ENCODE assay signal across 16 cellular contexts in the genomic region with DNA sequence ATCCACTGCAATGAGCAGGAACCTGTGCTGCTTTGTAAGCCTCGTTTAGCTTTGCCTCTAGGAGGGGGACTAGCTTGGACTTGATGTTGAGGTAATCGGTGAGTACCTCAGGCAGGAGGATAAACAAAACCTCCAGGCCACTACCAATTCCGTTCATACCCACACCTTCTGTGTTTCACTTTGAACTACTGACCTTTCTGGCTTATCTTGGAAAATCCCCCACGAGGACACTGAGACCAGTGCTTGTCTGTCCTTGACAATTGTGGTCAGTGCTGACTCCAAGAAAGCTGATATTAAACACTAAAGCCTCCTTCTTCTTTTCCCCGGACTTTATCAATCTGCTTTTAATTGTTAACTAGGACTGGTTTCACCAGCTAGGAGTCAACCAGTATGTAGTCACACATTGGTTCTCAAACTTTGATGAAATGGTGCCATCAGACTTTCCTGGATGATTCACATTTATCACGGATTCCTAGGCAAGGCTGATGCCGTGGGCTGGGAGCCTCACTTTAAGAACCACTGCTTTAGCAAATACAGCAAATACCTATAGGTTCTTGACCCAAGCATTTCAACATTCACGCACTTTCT. TPM values are rescaled to one million over a fixed set of nuclear protein-coding genes. Genes with fewer than 3 reads are reported as not detected.
DNase-seq lines count a peak whose midpoint lies in the region; ATAC-seq and TF ChIP-seq lines count a peak whose summit lies in the region.
"Had no signal": no experiment of that assay in that cellular context is flagged by ENCODE, and none has a peak within 500 bp of the region (broad histone marks: within the 10 kb centered on the region; RNA-seq: fewer than 3 reads in every experiment).

No MANE protein-coding gene starts in this region.

- no peaks in the 10 kb centered on the region for H3K27me3 Mint-ChIP-seq in nephron (ENCODE audit: low read depth)
- H3K27me3 Mint-ChIP-seq: IgD-negative memory B cell had no signal

- no peak overlapping the region for H3K4me3 ChIP-seq in RWPE2 (ENCODE audit: severe bottlenecking)
- no peak overlapping the region for H3K4me3 ChIP-seq in right atrium auricular region

- H3K9me3 ChIP-seq in RWPE2 (ENCODE audit: severe bottlenecking) = no peaks in the 10 kb centered on the region
- no peaks in the 10 kb centered on the region for H3K9me3 ChIP-seq in right atrium auricular region

- H3K27ac ChIP-seq in RWPE2 (ENCODE audit: poor library complexity, severe bottlenecking) (peak overlapping the region; percentile 29), right atrium auricular region (no peak overlapping the region)
- H3K27ac ChIP-seq: C4-2B, VCaP had no signal

- ATAC-seq in RWPE2 (ENCODE audit: low read depth) = peak; percentile 52; the same call in 2 of the 3 replicates
- ATAC-seq: activated T-helper 17 cell treated with anti-CD3 and anti-CD28 coated beads, Interleukin-2, amount 50 U/mL, for 72 hours had no signal

- no peaks in the 10 kb centered on the region for H3K9me3 Mint-ChIP-seq in nephron
- H3K9me3 Mint-ChIP-seq: activated T-helper 17 cell treated with anti-CD3 and anti-CD28 coated beads, Interleukin-2, amount 50 U/mL, for 72 hours had no signal

- peak overlapping the region in 2 of 3 experiments; percentile 12 to 49 for H3K27ac Mint-ChIP-seq in nephron
- H3K27ac Mint-ChIP-seq: activated T-helper 17 cell treated with anti-CD3 and anti-CD28 coated beads, Interleukin-2, amount 50 U/mL, for 72 hours; IgD-negative memory B cell had no signal

- H3K36me3 ChIP-seq in RWPE2 (ENCODE audit: low read depth) (no peaks in the 10 kb centered on the region), right atrium auricular region (no peaks in the 10 kb centered on the region)

- peaks cover 26% of the 10 kb centered on the region for H3K36me3 Mint-ChIP-seq in nephron (ENCODE audit: low read depth)
- H3K36me3 Mint-ChIP-seq: IgD-negative memory B cell had no signal

- TF ChIP-seq CTCF in RWPE2 (IDR thresholded peaks at IDR 0.05; ENCODE audit: poor library complexity, severe bottlenecking) (no peak), nephron (IDR thresholded peaks at IDR 0.05; ENCODE audit: unreplicated experiment in 3 of 3) (no peak), right atrium auricular region (IDR thresholded peaks at IDR 0.05) (no peak)

- H3K4me3 Mint-ChIP-seq in nephron = no peak overlapping the region
- H3K4me3 Mint-ChIP-seq: activated T-helper 17 cell treated with anti-CD3 and anti-CD28 coated beads, Interleukin-2, amount 50 U/mL, for 72 hours; IgD-negative memory B cell had no signal

- no peaks in the 10 kb centered on the region for H3K27me3 ChIP-seq in RWPE2 (ENCODE audit: insufficient read depth, poor library complexity, severe bottlenecking)
- no peaks in the 10 kb centered on the region for H3K27me3 ChIP-seq in right atrium auricular region

- H3K4me1 Mint-ChIP-seq in nephron = peaks cover 63% of the 10 kb centered on the region
- H3K4me1 Mint-ChIP-seq: activated T-helper 17 cell treated with anti-CD3 and anti-CD28 coated beads, Interleukin-2, amount 50 U/mL, for 72 hours; IgD-negative memory B cell had no signal

- peak; percentile 37 for DNase-seq in ELR (ENCODE audit: low read depth)
- DNase-seq in RWPE2 (ENCODE audit: low spot score) = no peak
- peak; percentile 27 for DNase-seq in fibroblast of peridontal ligament (ENCODE audit: extremely low read depth)
- DNase-seq in SK-N-DZ (ENCODE audit: low spot score) = no peak
- no peak for DNase-seq in NCI-H1048 (lab: John Stamatoyannopoulos, UW)
- DNase-seq in stimulated activated CD4-positive, alpha-beta T cell treated with anti-CD3 and anti-CD28 coated beads, Interleukin-4, amount 100 ng/mL, for 24 hours = no peak
- DNase-seq in right atrium auricular region (ENCODE audit: low spot score) = no peak
- DNase-seq: activated CD8-positive, alpha-beta memory T cell treated with anti-CD3 and anti-CD28 coated beads for 24 hours; HCEC 1CT; NCI-H1105 treated with DMSO at 0.1 percent for 48 hours; NCI-H2227 treated with DMSO at 0.1 percent for 48 hours had no signal

- H3K4me1 ChIP-seq in RWPE2 (ENCODE audit: insufficient read depth, poor library complexity, severe bottlenecking) = no peaks in the 10 kb centered on the region
- no peaks in the 10 kb centered on the region for H3K4me1 ChIP-seq in right atrium auricular region

RNA-seq across cellular contexts. Expression of a gene that starts 52.7 kb away (rescaled TPM):
- 0.13 and 0.71 TPM in 2 replicates for polyA plus RNA-seq in SK-N-DZ (2014; cell fraction: cytosol; rRNA removed)
- polyA plus RNA-seq in SK-N-DZ (2014; cell fraction: nucleus; rRNA removed) = 0.57 and 0.65 TPM in 2 replicates
- total RNA-seq in right atrium auricular region = 1 to 10 TPM; 4.3 to 8.7 TPM
- total RNA-seq: activated T-helper 17 cell treated with anti-CD3 and anti-CD28 coated beads, Interleukin-2, amount 50 U/mL, for 72 hours had no signal

Comparison
In these comparisons a context has a peak if more than half of its experiments do, and no peak if none do; other contexts are left out.
1. DNase-seq: peak in ELR (single experiment) and fibroblast of peridontal ligament (single experiment); none in RWPE2 (single experiment), SK-N-DZ (single experiment), NCI-H1048 (single experiment), stimulated activated CD4-positive, alpha-beta T cell treated with anti-CD3 and anti-CD28 coated beads, Interleukin-4, amount 100 ng/mL, for 24 hours (single experiment) and right atrium auricular region (single experiment).